Comparison of ENCODE assay signal across 8 cellular contexts in genomic region chr10:133276435-133277201, GRCh38. TPM values are rescaled to one million over a fixed set of nuclear protein-coding genes. Genes with fewer than 3 reads are reported as not detected.
A peak's percentile ranks its signal among the peaks of the same experiment; 100 is the strongest.
DNase-seq lines count a peak whose midpoint lies in the region; ATAC-seq, FAIRE-seq and TF ChIP-seq lines count a peak whose summit lies in the region.

Gene ADAM8, minus strand, starts transcription at chr10:133276868. Its CDS starts 51 bp downstream, at chr10:133276817.

- ATAC-seq in GM18861 (IDR thresholded peaks at IDR 0.05; ENCODE audit: unreplicated experiment), result peak; percentile 38
- ATAC-seq in HG02852 (IDR thresholded peaks at IDR 0.05; ENCODE audit: unreplicated experiment), result peak; percentile 51
- no peak for ATAC-seq in body of pancreas
- peak; percentile 53 for ATAC-seq in memory B cell (ENCODE audit: low read depth)

- H3K27ac ChIP-seq in body of pancreas, result peak within 1 kb of the TSS in 2 of 4 donors; percentile 67 to 84
- no peak within 1 kb of the TSS for H3K27ac ChIP-seq in suprapubic skin

- H3K9me3 ChIP-seq in body of pancreas (no peaks in the 10 kb centered on the region), suprapubic skin (no peaks in the 10 kb centered on the region)

- H3K9me3 Mint-ChIP-seq in memory B cell, result no peaks in the 10 kb centered on the region

- H3K4me1 Mint-ChIP-seq in memory B cell, result peaks cover 23% of the 10 kb centered on the region

- H3K4me3 ChIP-seq in body of pancreas (no peak within 1 kb of the TSS), suprapubic skin (peak within 1 kb of the TSS; percentile 39)

- FAIRE-seq in H54 (lab: Jason Lieb, UNC), result no peak

- H3K4me3 Mint-ChIP-seq in memory B cell, result peak within 1 kb of the TSS; percentile 90

- TF ChIP-seq POLR2A in body of pancreas (IDR thresholded peaks at IDR 0.05), result no peak
- TF ChIP-seq POLR2A in suprapubic skin (IDR thresholded peaks at IDR 0.05), result no peak
- TF ChIP-seq POLR2A in H54 (IDR thresholded peaks at IDR 0.05; ENCODE audit: low read depth, low read length), result no peak

- H3K36me3 Mint-ChIP-seq in memory B cell, result peaks cover 11% of the 10 kb centered on the region

- H3K27me3 ChIP-seq in body of pancreas (no peaks in the 10 kb centered on the region), suprapubic skin (peaks cover 16% of the 10 kb centered on the region)

- intact Hi-C loops in body of pancreas (cut with DNase I), result no loop called here

- H3K27me3 Mint-ChIP-seq in memory B cell, result no peaks in the 10 kb centered on the region

- TF ChIP-seq CTCF in body of pancreas (IDR thresholded peaks at IDR 0.05) (no peak), suprapubic skin (IDR thresholded peaks at IDR 0.05) (no peak)

- peak within 1 kb of the TSS; percentile 97 for H3K27ac Mint-ChIP-seq in memory B cell

- H3K36me3 ChIP-seq in body of pancreas (replicated peaks in 1 of 2; ENCODE audit: insufficient read depth in 1 of 2, low read depth in 2 of 2), result peaks cover 0 to 2% of the 10 kb centered on the region in 2 donors
- peaks cover 27% of the 10 kb centered on the region for H3K36me3 ChIP-seq in suprapubic skin

- peaks cover 38% of the 10 kb centered on the region for H3K4me1 ChIP-seq in body of pancreas
- peaks cover 49% of the 10 kb centered on the region for H3K4me1 ChIP-seq in suprapubic skin

- DNase-seq in T-helper 1 cell (peak; percentile 44 to 70 (median 60)), body of pancreas (peak in 3 of 4 donors; percentile 33 to 44 (median 35)), memory B cell (ENCODE audit: low spot score in 2 of 2) (peak; percentile 70 to 76), suprapubic skin (ENCODE audit: low spot score in 2 of 2) (peak in 1 of 2 donors; percentile 59), H54 (ENCODE audit: insufficient read length, low spot score) (no peak)
- no peak for DNase-seq in NK-92 treated with Interleukin-12 subunit alpha and Interleukin-12 subunit beta, amount 100 ng/mL, for 24 hours (lab: John Stamatoyannopoulos, UW)

- WGBS in body of pancreas, 2 donors, result 12 to 54% methylated on average over 15 to 59 of the region's 63 CpGs
- no CpG with 5 or more reads among the region's 63 CpGs for WGBS in suprapubic skin

- no peak for TF ChIP-seq EP300 in suprapubic skin (IDR thresholded peaks at IDR 0.05)

RNA-seq across cellular contexts. Expression of gene ADAM8, which starts in this region (rescaled TPM):
- total RNA-seq in body of pancreas, result 1 to 10 TPM; 3.4 to 4.6 TPM
- 10 to 100 TPM in 1 of 4 donors, 1 to 10 TPM in 3; 3.0 to 18.4 (median 4.1) TPM for total RNA-seq in suprapubic skin

Comparison
In these comparisons a context has a peak if more than half of its experiments do, and no peak if none do; other contexts are left out.
1. DNase-seq: peak in T-helper 1 cell (5 of 5), body of pancreas (3 of 4) and memory B cell (2 of 2); none in NK-92 treated with Interleukin-12 subunit alpha and Interleukin-12 subunit beta, amount 100 ng/mL, for 24 hours (single experiment) and H54 (single experiment).